Comparison of ENCODE assay signal across 8 cellular contexts in the genomic region with DNA sequence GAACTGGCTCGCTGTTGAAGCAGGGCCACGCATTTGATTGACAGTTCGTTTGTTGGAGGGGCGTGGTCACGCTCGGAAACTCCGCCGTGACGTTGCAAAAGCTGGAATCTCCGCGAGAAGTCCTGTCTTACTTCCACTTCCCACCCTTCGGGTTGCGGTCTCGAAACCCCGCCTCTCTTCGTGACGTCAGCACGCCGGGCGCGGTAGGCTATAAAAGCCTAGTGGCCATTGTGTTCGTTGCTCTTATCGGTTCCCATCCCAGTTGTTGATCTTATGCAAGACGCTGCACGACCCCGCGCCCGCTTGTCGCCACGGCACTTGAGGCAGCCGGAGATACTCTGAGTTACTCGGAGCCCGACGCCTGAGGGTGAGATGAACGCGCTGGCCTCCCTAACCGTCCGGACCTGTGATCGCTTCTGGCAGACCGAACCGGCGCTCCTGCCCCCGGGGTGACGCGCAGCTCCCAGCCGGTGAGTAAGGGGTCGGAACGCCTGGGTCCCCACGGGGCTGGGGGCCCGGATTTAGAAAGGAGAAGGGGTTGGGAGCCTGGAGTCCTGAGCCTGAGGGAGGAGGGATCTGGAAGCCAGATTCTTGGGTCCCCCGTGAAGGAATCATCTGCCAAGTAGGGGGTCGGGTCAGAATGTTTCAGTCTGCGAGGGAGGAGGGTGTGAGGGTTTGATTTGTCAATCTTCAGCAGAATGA. TPM values are rescaled to one million over a fixed set of nuclear protein-coding genes. Genes with fewer than 3 reads are reported as not detected.
DNase-seq lines count a peak whose midpoint lies in the region; ATAC-seq, FAIRE-seq and TF ChIP-seq lines count a peak whose summit lies in the region.

Gene PPP1R15A (plus strand): TSS at position 240 of the 702 bp plus-strand sequence. CDS start 813 bp downstream, outside the sequence.

- WGBS in A549 (ENCODE audit: missing lambda C conversion rate) = 2% methylated on average over 52 of the region's 53 CpGs

- TF ChIP-seq RAD21 in A549 (conservative IDR thresholded peaks at IDR 0.05 in 1 of 2, IDR thresholded peaks at IDR 0.05 in 1 of 2) = no peak; a peak in 1 of 5 replicates

- CTCF ChIA-PET in A549 (lab: Yijun Ruan, JAX) = interaction anchor here (0.7 to 13.7 kb wide), 8 partner anchors 14 to 201 kb away, joined by 3 to 121 read pairs (median 4); no protein-coding TSS in a partner anchor

- H3K36me3 Mint-ChIP-seq in activated CD4-positive, alpha-beta T cell treated with anti-CD3 and anti-CD28 coated beads, Interleukin-2, amount 10 ng/mL, durations not matched to agents 24 days and 14 days (ENCODE audit: low read depth) = peaks cover 43% of the 10 kb centered on the region

- peak within 1 kb of the TSS; percentile 100 for H3K4me3 Mint-ChIP-seq in activated CD4-positive, alpha-beta T cell treated with anti-CD3 and anti-CD28 coated beads, Interleukin-2, amount 10 ng/mL, durations not matched to agents 24 days and 14 days

- TF ChIP-seq CTCF in A549 (IDR thresholded peaks at IDR 0.05) = no peak

- no peaks in the 10 kb centered on the region for H3K9me3 Mint-ChIP-seq in activated CD4-positive, alpha-beta T cell treated with anti-CD3 and anti-CD28 coated beads, Interleukin-2, amount 10 ng/mL, durations not matched to agents 24 days and 14 days

- H3K27ac Mint-ChIP-seq in activated CD4-positive, alpha-beta T cell treated with anti-CD3 and anti-CD28 coated beads, Interleukin-2, amount 10 ng/mL, durations not matched to agents 24 days and 14 days = peak within 1 kb of the TSS; percentile 100

- intact Hi-C loops in activated CD4-positive, alpha-beta T cell treated with anti-CD3 and anti-CD28 coated beads, Interleukin-2, amount 10 ng/mL, durations not matched to agents 24 days and 14 days (cut with micrococcal nuclease) = loop anchor here (1.0 to 5.0 kb wide), 3 partner anchors 13 to 246 kb away; partner anchors contain the start of genes C19orf73, CA11 and PPFIA3

- DNase-seq in A549 (ENCODE audit: low read depth in 1 of 2, low spot score in 1 of 2) (peak; percentile 98 to 100), NCI-H69 (lab: John Stamatoyannopoulos, UW) (peak; percentile 98), kidney glomerular epithelial cell (lab: John Stamatoyannopoulos, UW) (peak; percentile 91)
- peak; percentile 100 for DNase-seq in activated CD4-positive, alpha-beta T cell treated with anti-CD3 and anti-CD28 coated beads, Interleukin-2, amount 10 ng/mL, durations not matched to agents 24 days and 14 days
- DNase-seq in stimulated activated CD4-positive, alpha-beta T cell treated with anti-CD3 and anti-CD28 coated beads, Interleukin-15, amount 100 ng/mL, for 48 hours (ENCODE audit: low read depth in 2 of 2) = peak; percentile 97 to 98

- FAIRE-seq in A549 (lab: Jason Lieb, UNC) (peak; percentile 83), colon (lab: Jason Lieb, UNC) (peak; percentile 55)

- H3K4me2 ChIP-seq in A549 = peak within 1 kb of the TSS; percentile 88

- peaks cover 40% of the 10 kb centered on the region for H3K4me1 ChIP-seq in A549

- peaks cover 5% of the 10 kb centered on the region for H3K27me3 Mint-ChIP-seq in activated CD4-positive, alpha-beta T cell treated with anti-CD3 and anti-CD28 coated beads, Interleukin-2, amount 10 ng/mL, durations not matched to agents 24 days and 14 days

- peaks cover 39% of the 10 kb centered on the region for H3K4me1 Mint-ChIP-seq in activated CD4-positive, alpha-beta T cell treated with anti-CD3 and anti-CD28 coated beads, Interleukin-2, amount 10 ng/mL, durations not matched to agents 24 days and 14 days

- TF ChIP-seq EP300 in A549 (IDR thresholded peaks at IDR 0.05) = no peak

- H3K9me3 ChIP-seq in A549 = no peaks in the 10 kb centered on the region

- ATAC-seq in A549 (peak; percentile 55 to 58), GM18870 (IDR thresholded peaks at IDR 0.05; ENCODE audit: unreplicated experiment) (peak; percentile 37), HG03469 (IDR thresholded peaks at IDR 0.05; ENCODE audit: unreplicated experiment) (peak; percentile 42)

- peak within 1 kb of the TSS; percentile 95 to 97 for H3K27ac ChIP-seq in A549

- H3K4me3 ChIP-seq in A549 = peak within 1 kb of the TSS; percentile 92

- POLR2A ChIA-PET in A549 (lab: Yijun Ruan, JAX) = interaction anchor here (0.5 to 8.9 kb wide), 43 partner anchors 8 to 887 kb away, joined by 3 to 175 read pairs (median 4); partner anchors contain the start of genes BAX, BCAT2, CA11 and DHDH

- peak; percentile 99 for TF ChIP-seq POLR2A in A549 (IDR thresholded peaks at IDR 0.05; ENCODE audit: low read length)

TF ChIP-seq in A549, 52 proteins besides CTCF, POLR2A, EP300 and RAD21 (continues in another document):
- TF ChIP-seq CHD2 (IDR thresholded peaks at IDR 0.05; ENCODE audit: low read length, partially characterized antibody) (peak; percentile 82), NPAS2 (CRISPR knock-in tag; IDR thresholded peaks at IDR 0.05; ENCODE audit: borderline replicate concordance) (no peak), ZC3H11A (IDR thresholded peaks at IDR 0.05) (no peak), HOXA7 (CRISPR knock-in tag; IDR thresholded peaks at IDR 0.05) (no peak), TFCP2L1 (CRISPR knock-in tag; IDR thresholded peaks at IDR 0.05) (peak; percentile 93), HEYL (CRISPR knock-in tag; IDR thresholded peaks at IDR 0.05) (no peak), ZFP36 (IDR thresholded peaks at IDR 0.05; ENCODE audit: borderline replicate concordance, partially characterized antibody) (peak; percentile 4), JUNB (IDR thresholded peaks at IDR 0.05) (no peak), BHLHE40 (IDR thresholded peaks at IDR 0.05; ENCODE audit: low read depth, low read length) (no peak), CHD4 (IDR thresholded peaks at IDR 0.05; ENCODE audit: borderline replicate concordance) (no peak), RNF2 (IDR thresholded peaks at IDR 0.05; ENCODE audit: borderline replicate concordance, low read depth) (no peak), RCOR1 (IDR thresholded peaks at IDR 0.05; ENCODE audit: low read depth, low read length) (no peak), ESRRA (IDR thresholded peaks at IDR 0.05; ENCODE audit: borderline replicate concordance, low read length) (no peak), USF2 (IDR thresholded peaks at IDR 0.05) (no peak), MYC (IDR thresholded peaks at IDR 0.05; ENCODE audit: borderline replicate concordance, low read length) (no peak), HMGXB4 (CRISPR knock-in tag; IDR thresholded peaks at IDR 0.05; ENCODE audit: borderline replicate concordance) (peak; percentile 63), CEBPB (IDR thresholded peaks at IDR 0.05) (peak; percentile 28 to 79; a peak in 2 of 4 replicates), CBX2 (IDR thresholded peaks at IDR 0.05; ENCODE audit: borderline replicate concordance, low read depth) (no peak), KDM1A (IDR thresholded peaks at IDR 0.05; ENCODE audit: low read depth) (no peak), EHF (CRISPR knock-in tag; IDR thresholded peaks at IDR 0.05) (no peak), CBX8 (IDR thresholded peaks at IDR 0.05) (no peak), HOXB5 (CRISPR knock-in tag; IDR thresholded peaks at IDR 0.05) (peak; percentile 49; the same call in 1 of the 2 replicates), EHMT2 (IDR thresholded peaks at IDR 0.05; ENCODE audit: low read depth) (no peak)
- TF ChIP-seq, protein P1, sequence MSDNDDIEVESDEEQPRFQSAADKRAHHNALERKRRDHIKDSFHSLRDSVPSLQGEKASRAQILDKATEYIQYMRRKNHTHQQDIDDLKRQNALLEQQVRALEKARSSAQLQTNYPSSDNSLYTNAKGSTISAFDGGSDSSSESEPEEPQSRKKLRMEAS (IDR thresholded peaks at IDR 0.05) = peak; percentile 32; the same call in 1 of the 2 replicates
- TF ChIP-seq, protein P2, sequence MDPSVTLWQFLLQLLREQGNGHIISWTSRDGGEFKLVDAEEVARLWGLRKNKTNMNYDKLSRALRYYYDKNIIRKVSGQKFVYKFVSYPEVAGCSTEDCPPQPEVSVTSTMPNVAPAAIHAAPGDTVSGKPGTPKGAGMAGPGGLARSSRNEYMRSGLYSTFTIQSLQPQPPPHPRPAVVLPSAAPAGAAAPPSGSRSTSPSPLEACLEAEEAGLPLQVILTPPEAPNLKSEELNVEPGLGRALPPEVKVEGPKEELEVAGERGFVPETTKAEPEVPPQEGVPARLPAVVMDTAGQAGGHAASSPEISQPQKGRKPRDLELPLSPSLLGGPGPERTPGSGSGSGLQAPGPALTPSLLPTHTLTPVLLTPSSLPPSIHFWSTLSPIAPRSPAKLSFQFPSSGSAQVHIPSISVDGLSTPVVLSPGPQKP (IDR thresholded peaks at IDR 0.05; ENCODE audit: low read depth, low read length) = no peak

RNA-seq across cellular contexts. Expression of gene PPP1R15A, which starts in this region (rescaled TPM):
- polyA plus RNA-seq in A549 (2011; rRNA removed) (49.0 and 74.2 TPM in 2 replicates), A549 (2017; fragmentation: RNase III; extraction: RNeasy Plus Mini Kit Qiagen cat#74134 plus additional on column Dnase treatment) (28.1 to 29.7 TPM (median 29.2 TPM) in 3 replicates)
- polyA plus RNA-seq in A549 (2012; cell fraction: cytosol; rRNA removed) = 109 and 112 TPM in 2 replicates
- polyA plus RNA-seq in A549 (2012; cell fraction: nucleus; rRNA removed) = 162 and 179 TPM in 2 replicates
- 34.8 and 43.6 TPM in 2 replicates for polyA minus RNA-seq in A549 (2011; rRNA and poly(A)+ RNA removed)
- 40.5 and 42.1 TPM in 2 replicates for total RNA-seq in activated CD4-positive, alpha-beta T cell treated with anti-CD3 and anti-CD28 coated beads, Interleukin-2, amount 10 ng/mL, durations not matched to agents 24 days and 14 days

Comparison
In these comparisons a context has a peak if more than half of its experiments do, and no peak if none do; other contexts are left out.
1. Peak in every context shown above with its lines: DNase-seq, ATAC-seq, H3K4me3 ChIP-seq and H3K27ac ChIP-seq.